28 cellular contexts compared by ENCODE assay signal in genomic region chr6:129338683-129339082, GRCh38.
DNase-seq lines count a peak whose midpoint lies in the region; ATAC-seq, FAIRE-seq and TF ChIP-seq lines count a peak whose summit lies in the region.
"Had no signal": no experiment of that assay in that cellular context is flagged by ENCODE, and none has a peak within 500 bp of the region (broad histone marks: within the 10 kb centered on the region; RNA-seq: fewer than 3 reads in every experiment).

No MANE protein-coding gene starts in this region.

- H3K56ac ChIP-seq in mesendoderm (ENCODE audit: low read length), result no peak overlapping the region

- no peak overlapping the region for H2AFZ ChIP-seq in GM23338
- H2AFZ ChIP-seq: GM23248 had no signal

- no peaks in the 10 kb centered on the region for H3K27me3 ChIP-seq in GM23338 (ENCODE audit: insufficient read depth)
- no peaks in the 10 kb centered on the region for H3K27me3 ChIP-seq in bronchial epithelial cell (ENCODE audit: control insufficient read depth, insufficient read depth, low read length)
- H3K27me3 ChIP-seq in mesendoderm (ENCODE audit: insufficient read depth, low read length, poor library complexity), result no peaks in the 10 kb centered on the region
- H3K27me3 ChIP-seq: BE2C; BLaER1 treated with 17β-estradiol and CSF1 and Interleukin-3, amounts not matched to agents 10 nM and 100 nM had no signal

- H3K27ac Mint-ChIP-seq in activated naive CD8-positive, alpha-beta T cell treated with anti-CD3 and anti-CD28 coated beads, Interleukin-2, amount 50 U/mL, for 24 hours, result no peak overlapping the region
- no peak overlapping the region for H3K27ac Mint-ChIP-seq in activated naive CD8-positive, alpha-beta T cell treated with anti-CD3 and anti-CD28 coated beads for 36 hours
- H3K27ac Mint-ChIP-seq in GM23338, result no peak overlapping the region
- H3K27ac Mint-ChIP-seq: CD14-positive monocyte; CD4-positive, alpha-beta T cell; CD8-positive, alpha-beta memory T cell had no signal

- no peak overlapping the region for H3K18ac ChIP-seq in mesendoderm (ENCODE audit: low read length)

- no peak overlapping the region for H3K23ac ChIP-seq in mesendoderm (ENCODE audit: low read length)

- no peak overlapping the region for H2BK120ac ChIP-seq in mesendoderm (ENCODE audit: low read depth, low read length)

- peaks cover 2% of the 10 kb centered on the region for H3K36me3 Mint-ChIP-seq in activated naive CD8-positive, alpha-beta T cell treated with anti-CD3 and anti-CD28 coated beads, Interleukin-2, amount 50 U/mL, for 24 hours (ENCODE audit: low read depth)
- H3K36me3 Mint-ChIP-seq in activated naive CD8-positive, alpha-beta T cell treated with anti-CD3 and anti-CD28 coated beads for 36 hours, result no peaks in the 10 kb centered on the region
- H3K36me3 Mint-ChIP-seq in GM23338 (ENCODE audit: low read depth), result peaks cover 3% of the 10 kb centered on the region; the same call in 2 of the 3 replicates
- H3K36me3 Mint-ChIP-seq: CD14-positive monocyte had no signal

- H3F3A ChIP-seq in GM23338 (replicated peaks; ENCODE audit: low read depth), result no peaks in the 10 kb centered on the region

- no CpG with 5 or more reads among the region's 4 CpGs for WGBS in mesendoderm (ENCODE audit: extremely low coverage, insufficient coverage, low lambda C conversion rate)

- H3K9me3 Mint-ChIP-seq in activated naive CD8-positive, alpha-beta T cell treated with anti-CD3 and anti-CD28 coated beads, Interleukin-2, amount 50 U/mL, for 24 hours, result no peaks in the 10 kb centered on the region
- no peaks in the 10 kb centered on the region for H3K9me3 Mint-ChIP-seq in activated naive CD8-positive, alpha-beta T cell treated with anti-CD3 and anti-CD28 coated beads for 36 hours
- H3K9me3 Mint-ChIP-seq in GM23338, result no peaks in the 10 kb centered on the region
- H3K9me3 Mint-ChIP-seq: CD4-positive, alpha-beta T cell; CD8-positive, alpha-beta memory T cell; HFFc6 had no signal

- peaks cover 5% of the 10 kb centered on the region; the same call in 1 of the 2 replicates for H3K9me2 ChIP-seq in GM23338 (ENCODE audit: insufficient read depth)

- TF ChIP-seq CTCF in GM23338 (conservative IDR thresholded peaks at IDR 0.05; ENCODE audit: low read depth in 2 of 2) (no peak), bronchial epithelial cell (IDR thresholded peaks at IDR 0.05; ENCODE audit: insufficient read depth, low read length, severe bottlenecking) (no peak)

- H4K20me1 ChIP-seq in GM23338 (replicated peaks; ENCODE audit: insufficient read depth), result no peaks in the 10 kb centered on the region
- H4K20me1 ChIP-seq: BLaER1 treated with 17β-estradiol and CSF1 and Interleukin-3, amounts not matched to agents 10 nM and 100 nM had no signal

- H3K9ac ChIP-seq in mesendoderm (ENCODE audit: low read length), result no peak overlapping the region
- H3K9ac ChIP-seq: BLaER1 treated with 17β-estradiol and CSF1 and Interleukin-3, amounts not matched to agents 10 nM and 100 nM; GM23248 had no signal

- no peak overlapping the region for H3K4ac ChIP-seq in mesendoderm (ENCODE audit: low read depth, low read length)

- H2AK5ac ChIP-seq in mesendoderm (ENCODE audit: low read length), result no peak overlapping the region

- peak overlapping the region; percentile 33; the same call in 1 of the 2 replicates for H3K4me2 ChIP-seq in GM23338
- H3K4me2 ChIP-seq in mesendoderm (ENCODE audit: low read length), result no peak overlapping the region
- H3K4me2 ChIP-seq: A549; BLaER1 treated with 17β-estradiol and CSF1 and Interleukin-3, amounts not matched to agents 10 nM and 100 nM had no signal

- no peak overlapping the region for H2BK15ac ChIP-seq in mesendoderm (replicated peaks; ENCODE audit: low read depth)

- no peak for DNase-seq in activated naive CD8-positive, alpha-beta T cell treated with anti-CD3 and anti-CD28 coated beads, Interleukin-2, amount 50 U/mL, for 24 hours
- DNase-seq in activated naive CD8-positive, alpha-beta T cell treated with anti-CD3 and anti-CD28 coated beads for 36 hours, result no peak
- DNase-seq in GM23338 (ENCODE audit: low spot score), result no peak
- DNase-seq in bronchial epithelial cell (ENCODE audit: low read depth), result no peak
- peak; percentile 70 for DNase-seq in mesendoderm
- no peak for DNase-seq in dedifferentiated amniotic fluid mesenchymal stem cell (ENCODE audit: extremely low spot score)
- DNase-seq in hippocampal formation (lab: John Stamatoyannopoulos, UW), result no peak
- no peak for DNase-seq in SW480 (ENCODE audit: low spot score)
- DNase-seq: ACHN; AML-193; BE2C; CD4-positive, alpha-beta T cell; CD8-positive, alpha-beta memory T cell; DMS 273 treated with DMSO at 0.1 percent for 48 hours; DMS79; EL; GDM1; GM23248; HFFc6 had no signal

- no peaks in the 10 kb centered on the region for H3K79me1 ChIP-seq in mesendoderm (ENCODE audit: low read length)

- H3K4me1 ChIP-seq in GM23338 (ENCODE audit: insufficient read depth) (peaks cover 11% of the 10 kb centered on the region), mesendoderm (ENCODE audit: control insufficient read depth, low read depth, low read length) (no peaks in the 10 kb centered on the region)
- H3K4me1 ChIP-seq: A549; BE2C; BLaER1 treated with 17β-estradiol and CSF1 and Interleukin-3, amounts not matched to agents 10 nM and 100 nM had no signal

- H3K36me3 ChIP-seq in GM23338 (ENCODE audit: insufficient read depth) (no peaks in the 10 kb centered on the region), bronchial epithelial cell (ENCODE audit: control insufficient read depth, insufficient read depth, low read length) (no peaks in the 10 kb centered on the region), mesendoderm (ENCODE audit: control insufficient read depth, insufficient read depth, low read length) (no peaks in the 10 kb centered on the region)
- H3K36me3 ChIP-seq: BE2C; BLaER1 treated with 17β-estradiol and CSF1 and Interleukin-3, amounts not matched to agents 10 nM and 100 nM; HAP-1 had no signal

- H4K8ac ChIP-seq in mesendoderm (ENCODE audit: low read depth, low read length), result no peak overlapping the region

- H4K5ac ChIP-seq in mesendoderm (ENCODE audit: low read length), result no peak overlapping the region

- no peaks in the 10 kb centered on the region for H3K4me1 Mint-ChIP-seq in activated naive CD8-positive, alpha-beta T cell treated with anti-CD3 and anti-CD28 coated beads, Interleukin-2, amount 50 U/mL, for 24 hours
- H3K4me1 Mint-ChIP-seq in activated naive CD8-positive, alpha-beta T cell treated with anti-CD3 and anti-CD28 coated beads for 36 hours, result no peaks in the 10 kb centered on the region
- peaks cover 14% of the 10 kb centered on the region for H3K4me1 Mint-ChIP-seq in GM23338
- H3K4me1 Mint-ChIP-seq: CD14-positive monocyte; CD8-positive, alpha-beta memory T cell had no signal

- peaks cover 17% of the 10 kb centered on the region for H3K27me3 Mint-ChIP-seq in activated naive CD8-positive, alpha-beta T cell treated with anti-CD3 and anti-CD28 coated beads, Interleukin-2, amount 50 U/mL, for 24 hours
- H3K27me3 Mint-ChIP-seq in activated naive CD8-positive, alpha-beta T cell treated with anti-CD3 and anti-CD28 coated beads for 36 hours, result peaks cover 25% of the 10 kb centered on the region
- no peaks in the 10 kb centered on the region for H3K27me3 Mint-ChIP-seq in GM23338 (ENCODE audit: insufficient read depth, low read depth, poor library complexity)

- no peak overlapping the region for H2BK5ac ChIP-seq in mesendoderm (ENCODE audit: low read length)

- peak; percentile 59 for ATAC-seq in activated naive CD8-positive, alpha-beta T cell treated with anti-CD3 and anti-CD28 coated beads, Interleukin-2, amount 50 U/mL, for 24 hours
- no peak; the same call in 2 of the 3 replicates for ATAC-seq in GM23338
- ATAC-seq: A549, GM12878 had no signal

- H3K4me3 ChIP-seq in GM23338 (no peak overlapping the region), bronchial epithelial cell (ENCODE audit: low read depth, low read length) (no peak overlapping the region), mesendoderm (ENCODE audit: low read length) (no peak overlapping the region)
- H3K4me3 ChIP-seq: A549; BLaER1 treated with 17β-estradiol and CSF1 and Interleukin-3, amounts not matched to agents 10 nM and 100 nM; GM12878; GM23248; HAP-1 had no signal

- H3K79me2 ChIP-seq in GM23338 (replicated peaks; ENCODE audit: insufficient read depth) (no peaks in the 10 kb centered on the region), mesendoderm (ENCODE audit: control insufficient read depth, insufficient read depth, low read length) (no peaks in the 10 kb centered on the region)

- H3K27ac ChIP-seq in GM23338 (ENCODE audit: low read depth), result no peak overlapping the region
- H3K27ac ChIP-seq in mesendoderm (ENCODE audit: low read depth, low read length), result no peak overlapping the region
- H3K27ac ChIP-seq: 22Rv1; A549; BLaER1 treated with 17β-estradiol and CSF1 and Interleukin-3, amounts not matched to agents 10 nM and 100 nM; GM23248 had no signal

- peak; percentile 88 for FAIRE-seq in bronchial epithelial cell (lab: Jason Lieb, UNC)
- FAIRE-seq: A549, D721Med, GM12878, GM19239, H54 had no signal

- no peak overlapping the region for H3K4me3 Mint-ChIP-seq in activated naive CD8-positive, alpha-beta T cell treated with anti-CD3 and anti-CD28 coated beads, Interleukin-2, amount 50 U/mL, for 24 hours
- H3K4me3 Mint-ChIP-seq in activated naive CD8-positive, alpha-beta T cell treated with anti-CD3 and anti-CD28 coated beads for 36 hours, result no peak overlapping the region
- H3K4me3 Mint-ChIP-seq in GM23338, result no peak overlapping the region
- H3K4me3 Mint-ChIP-seq: CD14-positive monocyte; CD4-positive, alpha-beta T cell; CD8-positive, alpha-beta memory T cell; HFFc6 had no signal
